In the genomic region with DNA sequence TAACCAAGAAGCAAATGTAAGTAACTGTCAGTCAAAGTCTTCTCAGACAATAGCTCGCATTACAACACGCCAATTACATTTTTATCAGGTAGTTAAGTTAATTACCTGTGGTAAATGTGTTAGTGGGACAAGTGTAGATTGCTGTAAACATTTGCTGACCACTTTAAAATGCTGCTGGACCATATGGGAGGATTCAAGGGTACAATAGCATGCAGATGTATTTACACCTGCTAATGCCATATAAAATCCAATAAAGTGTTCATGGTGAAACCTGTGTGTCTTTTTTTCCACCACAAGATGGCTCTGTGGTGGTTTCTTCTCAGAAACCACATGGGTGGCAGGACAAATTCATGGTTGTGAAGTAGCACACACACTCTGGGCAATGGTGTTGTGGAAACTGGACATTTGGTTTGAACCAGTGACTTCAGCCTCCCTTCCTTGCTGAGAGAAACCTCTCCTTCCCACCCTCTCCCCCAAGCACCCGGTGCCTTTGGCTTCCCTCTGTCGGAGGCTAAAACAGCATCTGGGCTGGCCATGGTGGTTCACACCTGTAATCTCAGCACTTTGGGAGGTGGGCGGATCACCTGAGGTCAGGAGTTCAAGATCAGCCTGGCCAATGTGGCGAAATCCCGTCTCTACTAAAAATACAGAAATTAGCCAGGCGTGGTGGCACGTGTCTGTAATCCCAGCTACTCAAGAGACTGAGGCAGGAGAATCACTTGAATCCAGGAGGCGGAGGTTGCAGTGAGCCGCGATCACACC, we compare ENCODE assay signal across 1 cellular context.
TF ChIP-seq lines count a peak whose summit lies in the region.

No MANE protein-coding gene starts in this region.

TF ChIP-seq in SK-N-SH treated with all-trans-retinoic acid at 6 μM for 48 hours, 23 proteins besides CTCF, POLR2A, EP300 and RAD21 (continued from another document):
- TF ChIP-seq, protein P1, sequence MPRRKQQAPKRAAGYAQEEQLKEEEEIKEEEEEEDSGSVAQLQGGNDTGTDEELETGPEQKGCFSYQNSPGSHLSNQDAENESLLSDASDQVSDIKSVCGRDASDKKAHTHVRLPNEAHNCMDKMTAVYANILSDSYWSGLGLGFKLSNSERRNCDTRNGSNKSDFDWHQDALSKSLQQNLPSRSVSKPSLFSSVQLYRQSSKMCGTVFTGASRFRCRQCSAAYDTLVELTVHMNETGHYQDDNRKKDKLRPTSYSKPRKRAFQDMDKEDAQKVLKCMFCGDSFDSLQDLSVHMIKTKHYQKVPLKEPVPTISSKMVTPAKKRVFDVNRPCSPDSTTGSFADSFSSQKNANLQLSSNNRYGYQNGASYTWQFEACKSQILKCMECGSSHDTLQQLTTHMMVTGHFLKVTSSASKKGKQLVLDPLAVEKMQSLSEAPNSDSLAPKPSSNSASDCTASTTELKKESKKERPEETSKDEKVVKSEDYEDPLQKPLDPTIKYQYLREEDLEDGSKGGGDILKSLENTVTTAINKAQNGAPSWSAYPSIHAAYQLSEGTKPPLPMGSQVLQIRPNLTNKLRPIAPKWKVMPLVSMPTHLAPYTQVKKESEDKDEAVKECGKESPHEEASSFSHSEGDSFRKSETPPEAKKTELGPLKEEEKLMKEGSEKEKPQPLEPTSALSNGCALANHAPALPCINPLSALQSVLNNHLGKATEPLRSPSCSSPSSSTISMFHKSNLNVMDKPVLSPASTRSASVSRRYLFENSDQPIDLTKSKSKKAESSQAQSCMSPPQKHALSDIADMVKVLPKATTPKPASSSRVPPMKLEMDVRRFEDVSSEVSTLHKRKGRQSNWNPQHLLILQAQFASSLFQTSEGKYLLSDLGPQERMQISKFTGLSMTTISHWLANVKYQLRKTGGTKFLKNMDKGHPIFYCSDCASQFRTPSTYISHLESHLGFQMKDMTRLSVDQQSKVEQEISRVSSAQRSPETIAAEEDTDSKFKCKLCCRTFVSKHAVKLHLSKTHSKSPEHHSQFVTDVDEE (CRISPR knock-in tag; IDR thresholded peaks at IDR 0.05): no peak
- no peak for TF ChIP-seq ZNF70 (CRISPR knock-in tag; IDR thresholded peaks at IDR 0.05)
